Comparison of ENCODE assay signal across 8 cellular contexts in the genomic region with DNA sequence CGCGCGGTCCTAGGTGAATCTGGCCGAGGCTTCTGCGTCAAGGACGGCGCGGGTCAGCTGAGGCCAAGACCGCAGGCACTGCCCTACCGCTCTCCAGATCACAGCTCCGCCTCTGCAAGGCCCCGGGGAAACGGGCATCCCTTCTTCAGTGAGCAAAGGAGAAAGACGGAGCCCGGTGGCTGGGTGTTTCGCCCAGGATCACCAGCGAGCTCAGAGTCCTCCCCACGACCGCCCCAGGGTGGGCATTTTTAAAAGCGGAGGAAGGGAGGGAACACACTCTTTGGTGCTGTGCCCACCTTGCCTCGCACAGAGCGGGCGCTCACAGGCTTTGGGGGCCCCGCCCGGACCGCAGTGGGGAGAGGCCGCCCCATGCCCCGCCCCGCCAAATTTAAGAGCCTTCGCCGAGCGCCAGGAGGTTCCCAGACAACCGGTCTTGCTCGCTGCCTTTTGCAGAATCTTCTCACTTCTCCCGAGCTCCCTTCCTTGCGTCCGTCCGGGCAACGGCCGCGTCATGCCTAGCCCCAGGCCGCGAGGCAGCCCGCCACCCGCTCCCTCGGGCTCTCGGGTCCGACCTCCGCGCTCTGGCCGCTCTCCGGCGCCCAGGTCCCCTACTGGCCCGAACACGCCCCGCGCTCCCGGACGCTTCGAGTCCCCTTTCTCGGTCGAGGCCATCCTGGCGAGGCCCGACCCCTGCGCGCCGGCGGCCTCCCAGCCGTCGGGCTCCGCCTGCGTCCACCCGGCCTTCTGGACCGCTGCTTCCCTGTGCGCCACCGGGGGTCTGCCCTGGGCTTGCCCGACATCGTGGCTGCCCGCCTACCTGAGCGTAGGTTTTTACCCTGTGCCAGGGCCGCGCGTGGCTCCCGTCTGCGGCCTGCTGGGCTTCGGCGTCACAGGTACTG. TPM values are rescaled to one million over a fixed set of nuclear protein-coding genes. Genes with fewer than 3 reads are reported as not detected.
DNase-seq lines count a peak whose midpoint lies in the region; ATAC-seq and TF ChIP-seq lines count a peak whose summit lies in the region.

A gene with protein sequence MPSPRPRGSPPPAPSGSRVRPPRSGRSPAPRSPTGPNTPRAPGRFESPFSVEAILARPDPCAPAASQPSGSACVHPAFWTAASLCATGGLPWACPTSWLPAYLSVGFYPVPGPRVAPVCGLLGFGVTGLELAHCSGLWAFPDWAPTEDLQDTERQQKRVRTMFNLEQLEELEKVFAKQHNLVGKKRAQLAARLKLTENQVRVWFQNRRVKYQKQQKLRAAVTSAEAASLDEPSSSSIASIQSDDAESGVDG (plus strand): TSS at position 419 of the 899 bp plus-strand sequence. CDS start 93 bp downstream, at position 512.

- no peak for TF ChIP-seq POLR2A in body of pancreas (IDR thresholded peaks at IDR 0.05)

- peaks cover 0 to 16% of the 10 kb centered on the region in 2 donors for H3K4me1 ChIP-seq in right atrium auricular region
- peaks cover 14% of the 10 kb centered on the region for H3K4me1 ChIP-seq in body of pancreas
- H3K4me1 ChIP-seq in lower lobe of right lung = peaks cover 20% of the 10 kb centered on the region
- peaks cover 2% of the 10 kb centered on the region for H3K4me1 ChIP-seq in urinary bladder (ENCODE audit: insufficient read depth)

- H3K4me3 ChIP-seq in right atrium auricular region (peak within 1 kb of the TSS in 1 of 2 donors; percentile 39), body of pancreas (no peak within 1 kb of the TSS), lower lobe of right lung (peak within 1 kb of the TSS; percentile 40), urinary bladder (ENCODE audit: low read depth, low read length) (peak within 1 kb of the TSS; percentile 32)

- H3K27me3 ChIP-seq in right atrium auricular region (peaks cover 11 to 31% of the 10 kb centered on the region in 2 donors), body of pancreas (peaks cover 0 to 23% of the 10 kb centered on the region in 2 donors), lower lobe of right lung (ENCODE audit: low read depth) (peaks cover 64% of the 10 kb centered on the region)

- H3K9me3 ChIP-seq in right atrium auricular region (no peaks in the 10 kb centered on the region), body of pancreas (no peaks in the 10 kb centered on the region), lower lobe of right lung (no peaks in the 10 kb centered on the region)

- DNase-seq in Right ventricle myocardium inferior (ENCODE audit: missing footprints) (no peak), right atrium auricular region (ENCODE audit: low spot score) (no peak), body of pancreas (peak in 2 of 4 donors; percentile 21 to 49), lower lobe of right lung (no peak), NCI-H187 treated with DMSO at 0.1 percent for 48 hours (lab: John Stamatoyannopoulos, UW) (no peak)

- intact Hi-C loops in Right ventricle myocardium inferior (cut with DNase I) = no loop called here
- intact Hi-C loops in body of pancreas (cut with DNase I) = no loop called here
- intact Hi-C loops in lower lobe of right lung (cut with DNase I) = no loop called here

- WGBS in body of pancreas, 2 donors = 3 to 6% methylated on average over 17 to 85 of the region's 87 CpGs
- WGBS in urinary bladder = 2% methylated on average over 87 of the region's 87 CpGs

- H3K36me3 ChIP-seq in right atrium auricular region = no peaks in the 10 kb centered on the region
- H3K36me3 ChIP-seq in body of pancreas (replicated peaks in 1 of 2; ENCODE audit: insufficient read depth in 1 of 2, low read depth in 2 of 2) = no peaks in the 10 kb centered on the region
- no peaks in the 10 kb centered on the region for H3K36me3 ChIP-seq in lower lobe of right lung
- H3K36me3 ChIP-seq in urinary bladder (ENCODE audit: insufficient read depth) = no peaks in the 10 kb centered on the region

- TF ChIP-seq CTCF in right atrium auricular region (IDR thresholded peaks at IDR 0.05) (no peak), body of pancreas (IDR thresholded peaks at IDR 0.05) (no peak), lower lobe of right lung (IDR thresholded peaks at IDR 0.05) (no peak)

- ATAC-seq in Right ventricle myocardium inferior (peak; percentile 42), body of pancreas (peak; percentile 53), lower lobe of right lung (peak; percentile 61 to 73), GM19395 (IDR thresholded peaks at IDR 0.05; ENCODE audit: unreplicated experiment) (no peak), HG02938 (IDR thresholded peaks at IDR 0.05; ENCODE audit: unreplicated experiment) (no peak)

- H3K27ac ChIP-seq in right atrium auricular region (no peak within 1 kb of the TSS), body of pancreas (no peak within 1 kb of the TSS), lower lobe of right lung (no peak within 1 kb of the TSS), urinary bladder (ENCODE audit: low read depth) (no peak within 1 kb of the TSS)

RNA-seq across cellular contexts. Expression of the gene that starts here (rescaled TPM):
- total RNA-seq in Right ventricle myocardium inferior (not detected), right atrium auricular region (not detected), body of pancreas (not detected), lower lobe of right lung (not detected), urinary bladder (not detected)
- 0.08 TPM for polyA plus RNA-seq in urinary bladder

Comparison
In these comparisons a context has a peak if more than half of its experiments do, and no peak if none do; other contexts are left out.
1. Peak in ATAC-seq in Right ventricle myocardium inferior; RNA of the gene not detected or under 1 TPM.
2. Peak in ATAC-seq in body of pancreas; RNA of the gene not detected or under 1 TPM.
3. Peak in ATAC-seq and H3K4me3 ChIP-seq in lower lobe of right lung; RNA of the gene not detected or under 1 TPM.